In the genomic region with DNA sequence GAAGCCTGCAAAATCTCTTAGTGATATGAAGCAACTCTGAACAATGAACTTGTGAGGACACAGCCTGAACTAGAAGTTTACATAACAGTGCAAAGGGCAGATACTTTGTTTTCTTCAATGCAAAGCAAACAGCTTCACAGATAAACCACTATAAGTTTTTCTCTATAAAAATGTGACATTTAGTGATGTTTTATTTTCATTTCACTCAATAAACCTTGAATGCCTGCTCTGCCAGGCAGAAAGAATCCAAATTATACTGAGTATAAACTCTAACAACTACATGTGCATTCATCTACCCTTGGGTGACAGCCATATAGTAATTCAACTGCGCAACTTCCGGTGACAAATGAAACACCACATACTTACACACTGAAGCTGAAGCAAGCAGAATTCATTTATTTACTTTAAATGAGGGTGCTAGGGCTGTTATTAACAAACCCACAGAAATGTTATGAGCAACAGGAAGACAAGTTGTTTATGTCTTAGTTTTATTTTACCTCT, we compare ENCODE assay signal across 9 cellular contexts. TPM values are rescaled to one million over a fixed set of nuclear protein-coding genes. Genes with fewer than 3 reads are reported as not detected.
A peak's percentile ranks its signal among the peaks of the same experiment; 100 is the strongest.
DNase-seq lines count a peak whose midpoint lies in the region; ATAC-seq and TF ChIP-seq lines count a peak whose summit lies in the region.
"Had no signal": no experiment of that assay in that cellular context is flagged by ENCODE, and none has a peak within 500 bp of the region (broad histone marks: within the 10 kb centered on the region; RNA-seq: fewer than 3 reads in every experiment).

No MANE protein-coding gene starts in this region.

- no peak for TF ChIP-seq CTCF in HEK293 (tag by site-specific recombination; IDR thresholded peaks at IDR 0.05)
- no peak for TF ChIP-seq CTCF in fibroblast of pulmonary artery (IDR thresholded peaks at IDR 0.05; ENCODE audit: low read length, missing control alignments)
- TF ChIP-seq CTCF in spleen (IDR thresholded peaks at IDR 0.05 in 8 of 11, conservative IDR thresholded peaks at IDR 0.05 in 3 of 11) = no peak

- CTCF ChIA-PET in HEK293 (lab: Yijun Ruan, JAX) = interaction anchor here (1.1 to 1.2 kb wide), 2 partner anchors 13 to 40 kb away, joined by 4 read pairs; no protein-coding TSS in a partner anchor

- H3K27me3 ChIP-seq in SJSA1 (replicated peaks) (no peaks in the 10 kb centered on the region), spleen (replicated peaks in 1 of 7) (no peaks in the 10 kb centered on the region)

- H3K9me3 ChIP-seq in HEK293 (ENCODE audit: control insufficient read depth, insufficient read depth, low read depth, low read length) (no peaks in the 10 kb centered on the region), SJSA1 (replicated peaks) (no peaks in the 10 kb centered on the region), spleen (no peaks in the 10 kb centered on the region)

- H3K27ac ChIP-seq in HEK293 (ENCODE audit: extremely low read depth, low read depth, low read length) (no peak overlapping the region), SJSA1 (peak overlapping the region; percentile 89), spleen (peak overlapping the region in 5 of 8 donors; percentile 25 to 68 (median 56))

- POLR2A ChIA-PET in HEK293 (lab: Yijun Ruan, JAX) = no interaction called here

- WGBS in spleen, 5 donors = 75 to 87% (median 79%) methylated on average over 2 of the region's 2 CpGs

- no peak for ATAC-seq in GM21447 (IDR thresholded peaks at IDR 0.05; ENCODE audit: unreplicated experiment)

- DNase-seq in SJSA1 (ENCODE audit: low read depth in 1 of 2, low spot score in 2 of 2) = peak; percentile 70 to 85
- DNase-seq in fibroblast of pulmonary artery (ENCODE audit: low read depth) = peak; percentile 52
- DNase-seq in spleen = no peak
- no peak for DNase-seq in NCI-H2227 (lab: John Stamatoyannopoulos, UW; ENCODE audit: unreplicated experiment)
- no peak for DNase-seq in NCI-H2081 treated with DMSO at 0.1 percent for 48 hours (lab: John Stamatoyannopoulos, UW)
- DNase-seq: activated B cell treated with CpG ODN at 0.5 μM for 24 hours had no signal

- intact Hi-C loops in spleen (cut with DNase I; ENCODE audit: low total_unique reads) = no loop called here

- H3K4me1 ChIP-seq in HEK293 (ENCODE audit: control insufficient read depth, insufficient read depth, low read length) (0 out of 2 replicates have a peak, but pooled peaks cover 6% of the 10 kb centered on the region), SJSA1 (replicated peaks) (peaks cover 31% of the 10 kb centered on the region), spleen (peaks cover 0 to 26% (median 5%) of the 10 kb centered on the region in 6 donors)

- H3K4me3 ChIP-seq in HEK293 (ENCODE audit: low read depth, low read length) = no peak overlapping the region
- no peak overlapping the region for H3K4me3 ChIP-seq in SJSA1
- H3K4me3 ChIP-seq in fibroblast of pulmonary artery (replicated peaks; ENCODE audit: low read depth, low read length) = no peak overlapping the region
- H3K4me3 ChIP-seq in spleen = no peak overlapping the region

- H3K36me3 ChIP-seq in HEK293 (ENCODE audit: control insufficient read depth in 2 of 2, insufficient read depth in 1 of 2, low read length in 2 of 2) (peaks cover 31 to 54% of the 10 kb centered on the region in 2 experiments), SJSA1 (peaks cover 52% of the 10 kb centered on the region), spleen (peaks cover 0 to 82% (median 21%) of the 10 kb centered on the region in 6 donors)

- TF ChIP-seq POLR2A in spleen (IDR thresholded peaks at IDR 0.05) = no peak

TF ChIP-seq in HEK293, 187 proteins besides CTCF, POLR2A, EP300 and RAD21:
- TF ChIP-seq, protein P1, sequence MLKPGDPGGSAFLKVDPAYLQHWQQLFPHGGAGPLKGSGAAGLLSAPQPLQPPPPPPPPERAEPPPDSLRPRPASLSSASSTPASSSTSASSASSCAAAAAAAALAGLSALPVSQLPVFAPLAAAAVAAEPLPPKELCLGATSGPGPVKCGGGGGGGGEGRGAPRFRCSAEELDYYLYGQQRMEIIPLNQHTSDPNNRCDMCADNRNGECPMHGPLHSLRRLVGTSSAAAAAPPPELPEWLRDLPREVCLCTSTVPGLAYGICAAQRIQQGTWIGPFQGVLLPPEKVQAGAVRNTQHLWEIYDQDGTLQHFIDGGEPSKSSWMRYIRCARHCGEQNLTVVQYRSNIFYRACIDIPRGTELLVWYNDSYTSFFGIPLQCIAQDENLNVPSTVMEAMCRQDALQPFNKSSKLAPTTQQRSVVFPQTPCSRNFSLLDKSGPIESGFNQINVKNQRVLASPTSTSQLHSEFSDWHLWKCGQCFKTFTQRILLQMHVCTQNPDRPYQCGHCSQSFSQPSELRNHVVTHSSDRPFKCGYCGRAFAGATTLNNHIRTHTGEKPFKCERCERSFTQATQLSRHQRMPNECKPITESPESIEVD (tag by site-specific recombination; IDR thresholded peaks at IDR 0.05) = peak; percentile 57
- TF ChIP-seq ZNF501 (tag by site-specific recombination; IDR thresholded peaks at IDR 0.05) = no peak
TF ChIP-seq in HEK293: peak in this region for 1.

RNA-seq across cellular contexts. Expression of a gene that starts 10.3 kb away (rescaled TPM):
- 15.4 and 17.8 TPM in 2 replicates for total RNA-seq in SJSA1 (2014; rRNA removed; shearing (Covaris generic))
- total RNA-seq in spleen = 10 to 100 TPM; 11.1 to 20.8 (median 16.9) TPM
- 1 to 10 TPM; 5.5 to 7.6 (median 6.1) TPM for polyA plus RNA-seq in spleen

RNA-seq across cellular contexts. Expression of a gene that starts 58.9 kb away (rescaled TPM):
- 6.1 and 17.0 TPM in 2 replicates for total RNA-seq in SJSA1 (2014; rRNA removed; shearing (Covaris generic))
- 10 to 100 TPM; 13.5 to 27.6 (median 23.5) TPM for total RNA-seq in spleen
- 1 to 10 TPM in 2 of 3 donors, under 1 TPM in 1; 0.67 to 3.7 (median 1.5) TPM for polyA plus RNA-seq in spleen
- total RNA-seq: pulmonary artery endothelial cell had no signal

Comparison
In these comparisons a context has a peak if more than half of its experiments do, and no peak if none do; other contexts are left out.
1. DNase-seq: peak in SJSA1 (2 of 2) and fibroblast of pulmonary artery (single experiment); none in spleen (single experiment), NCI-H2227 (single experiment) and NCI-H2081 treated with DMSO at 0.1 percent for 48 hours (single experiment).